18 cellular contexts compared by ENCODE assay signal in genomic region chr2:80869858-80870438, GRCh38.
"Had no signal": no experiment of that assay in that cellular context is flagged by ENCODE, and none has a peak within 500 bp of the region (broad histone marks: within the 10 kb centered on the region; RNA-seq: fewer than 3 reads in every experiment).

No MANE protein-coding gene starts in this region.

- H3K36me3 ChIP-seq: gastrocnemius medialis, heart right ventricle, sigmoid colon had no signal

- ATAC-seq: esophagus mucosa, gastrocnemius medialis, heart right ventricle, left lobe of liver, natural killer cell had no signal

- FAIRE-seq: endometrium had no signal

- H3K27ac ChIP-seq: dorsolateral prefrontal cortex, gastrocnemius medialis, heart right ventricle, sigmoid colon, skin epidermis had no signal

- H3K4me3 ChIP-seq: dorsolateral prefrontal cortex, gastrocnemius medialis, heart right ventricle, sigmoid colon, skin epidermis had no signal

- H3K4me1 ChIP-seq: gastrocnemius medialis, heart right ventricle, sigmoid colon had no signal

- H3K9me3 ChIP-seq: gastrocnemius medialis, sigmoid colon had no signal

- DNase-seq: cortex of kidney; dorsolateral prefrontal cortex; effector CD8-positive, alpha-beta T cell; gastrocnemius medialis; heart right ventricle; hypothalamus; islet precursor cell; mammary epithelial cell; natural killer cell; posterior cingulate gyrus; sigmoid colon; stimulated activated CD4-positive, alpha-beta T cell treated with anti-CD3 and anti-CD28 coated beads, Interleukin-2, amount 100 ng/mL, for 48 hours; stimulated activated naive CD4-positive, alpha-beta T cell treated with Interleukin-2 at 50 U/mL for 16 hours; trophoblast cell had no signal

- H3K27me3 ChIP-seq: gastrocnemius medialis, heart right ventricle, sigmoid colon had no signal
